In genomic region chr13:73657821-73658540, GRCh38 we compare ENCODE assay signal across 11 cellular contexts.
DNase-seq lines count a peak whose midpoint lies in the region; ATAC-seq and TF ChIP-seq lines count a peak whose summit lies in the region.
"Had no signal": no experiment of that assay in that cellular context is flagged by ENCODE, and none has a peak within 500 bp of the region (broad histone marks: within the 10 kb centered on the region; RNA-seq: fewer than 3 reads in every experiment).

No MANE protein-coding gene starts in this region.

- DNase-seq in GM23248 (peak; percentile 18), MCF 10A (ENCODE audit: unreplicated experiment) (peak; percentile 17), heart right ventricle (peak; percentile 57 to 64), posterior vena cava (ENCODE audit: low spot score) (peak; percentile 89)
- DNase-seq in natural killer cell treated with Interleukin-12 subunit alpha and Interleukin-12 subunit beta and Interleukin-15 and Interleukin-18, amount 100 ng/mL, for 72 hours (ENCODE audit: low spot score) = no peak
- DNase-seq: activated CD8-positive, alpha-beta T cell treated with anti-CD3 and anti-CD28 coated beads, Interleukin-2, amount 10 ng/mL, durations not matched to agents 7 days and 5 days had no signal

- no peaks in the 10 kb centered on the region for H3K79me2 ChIP-seq in GM23248 (ENCODE audit: insufficient read depth)

- peak; percentile 78 to 89 (median 84) for ATAC-seq in heart right ventricle
- no peak for ATAC-seq in natural killer cell treated with Interleukin-12 subunit alpha and Interleukin-12 subunit beta and Interleukin-15 and Interleukin-18, amount 100 ng/mL, for 72 hours
- ATAC-seq in GM18858 (IDR thresholded peaks at IDR 0.05; ENCODE audit: unreplicated experiment) = no peak
- ATAC-seq in HG03095 (IDR thresholded peaks at IDR 0.05; ENCODE audit: unreplicated experiment) = no peak
- no peak for ATAC-seq in HG02973 (IDR thresholded peaks at IDR 0.05; ENCODE audit: unreplicated experiment)
- ATAC-seq: activated CD8-positive, alpha-beta T cell treated with anti-CD3 and anti-CD28 coated beads, Interleukin-2, amount 10 ng/mL, durations not matched to agents 7 days and 5 days had no signal

- CTCF ChIA-PET in MCF 10A (lab: Yijun Ruan, JAX) = interaction anchor here (0.5 to 0.6 kb wide), 3 partner anchors 379 to 871 kb away, joined by 3 to 6 read pairs (median 4); no protein-coding TSS in a partner anchor

- H3K4me2 ChIP-seq in GM23248 (ENCODE audit: unreplicated experiment) = no peak overlapping the region

- no peaks in the 10 kb centered on the region for H3F3A ChIP-seq in GM23248 (ENCODE audit: insufficient read depth)

- H3K9me2 ChIP-seq in GM23248 (ENCODE audit: insufficient read depth) = no peaks in the 10 kb centered on the region

- no peaks in the 10 kb centered on the region for H3K27me3 Mint-ChIP-seq in MCF 10A (ENCODE audit: insufficient read depth, unreplicated experiment)
- peaks cover 6 to 7% of the 10 kb centered on the region in 2 donors for H3K27me3 Mint-ChIP-seq in natural killer cell treated with Interleukin-12 subunit alpha and Interleukin-12 subunit beta and Interleukin-15 and Interleukin-18, amount 100 ng/mL, for 72 hours
- H3K27me3 Mint-ChIP-seq: activated naive CD4-positive, alpha-beta T cell treated with anti-CD3 and anti-CD28 coated beads, Interleukin-2, amount 50 U/mL, for 24 hours had no signal

- H3K27ac ChIP-seq in GM23248 (no peak overlapping the region), heart right ventricle (peak overlapping the region in 1 of 10 donors; percentile 28)

- H3K27me3 ChIP-seq in GM23248 (replicated peaks; ENCODE audit: insufficient read depth) (no peaks in the 10 kb centered on the region), heart right ventricle (no peaks in the 10 kb centered on the region)

- H3K4me3 ChIP-seq in GM23248 (no peak overlapping the region), heart right ventricle (no peak overlapping the region)

- intact Hi-C loops in MCF 10A (cut with micrococcal nuclease) = no loop called here
- intact Hi-C loops in heart right ventricle (cut with DNase I) = no loop called here
- intact Hi-C loops in posterior vena cava (cut with DNase I) = no loop called here

- H3K36me3 Mint-ChIP-seq in MCF 10A (ENCODE audit: insufficient read depth, unreplicated experiment) = no peaks in the 10 kb centered on the region
- no peaks in the 10 kb centered on the region for H3K36me3 Mint-ChIP-seq in natural killer cell treated with Interleukin-12 subunit alpha and Interleukin-12 subunit beta and Interleukin-15 and Interleukin-18, amount 100 ng/mL, for 72 hours

- no peak overlapping the region for H3K9ac ChIP-seq in GM23248

- POLR2A ChIA-PET in MCF 10A (lab: Yijun Ruan, JAX) = no interaction called here

- 5 to 8% methylated on average over 6 of the region's 6 CpGs for WGBS in GM23248 (ENCODE audit: low coverage in 1 of 2, low lambda C conversion rate in 2 of 2, missing lambda C conversion rate in 2 of 2), 2 experiments
- WGBS in heart right ventricle, 2 donors = 29 to 35% methylated on average over 6 of the region's 6 CpGs

- BruUV-seq in MCF 10A (replicated peaks; lab: Mats Ljungman, UMichigan) = no TSS peak

- H3K36me3 ChIP-seq in GM23248 (ENCODE audit: low read depth) (no peaks in the 10 kb centered on the region), heart right ventricle (no peaks in the 10 kb centered on the region)

- no peak for TF ChIP-seq CTCF in MCF 10A (IDR thresholded peaks at IDR 0.05; ENCODE audit: unreplicated experiment)
- TF ChIP-seq CTCF in heart right ventricle (IDR thresholded peaks at IDR 0.05) = no peak

- H3K27ac Mint-ChIP-seq in MCF 10A (ENCODE audit: low read depth, unreplicated experiment) = no peak overlapping the region
- no peak overlapping the region for H3K27ac Mint-ChIP-seq in natural killer cell treated with Interleukin-12 subunit alpha and Interleukin-12 subunit beta and Interleukin-15 and Interleukin-18, amount 100 ng/mL, for 72 hours
- H3K27ac Mint-ChIP-seq: activated CD8-positive, alpha-beta T cell treated with anti-CD3 and anti-CD28 coated beads, Interleukin-2, amount 10 ng/mL, durations not matched to agents 7 days and 5 days; activated naive CD4-positive, alpha-beta T cell treated with anti-CD3 and anti-CD28 coated beads, Interleukin-2, amount 50 U/mL, for 24 hours had no signal

- H2AFZ ChIP-seq in GM23248 = no peak overlapping the region

- no peak overlapping the region for H3K4me3 Mint-ChIP-seq in MCF 10A (ENCODE audit: unreplicated experiment)
- no peak overlapping the region for H3K4me3 Mint-ChIP-seq in natural killer cell treated with Interleukin-12 subunit alpha and Interleukin-12 subunit beta and Interleukin-15 and Interleukin-18, amount 100 ng/mL, for 72 hours
- H3K4me3 Mint-ChIP-seq: activated CD8-positive, alpha-beta T cell treated with anti-CD3 and anti-CD28 coated beads, Interleukin-2, amount 10 ng/mL, durations not matched to agents 7 days and 5 days; activated naive CD4-positive, alpha-beta T cell treated with anti-CD3 and anti-CD28 coated beads, Interleukin-2, amount 50 U/mL, for 24 hours; neural crest cell had no signal

- H3K9me3 ChIP-seq in GM23248 (ENCODE audit: low read depth) (no peaks in the 10 kb centered on the region), heart right ventricle (no peaks in the 10 kb centered on the region)

- in situ Hi-C loops in GM23248 (cut with MboI) = no loop called here

- peaks cover 5% of the 10 kb centered on the region for H3K4me1 Mint-ChIP-seq in MCF 10A (ENCODE audit: insufficient read depth, unreplicated experiment)
- H3K4me1 Mint-ChIP-seq in natural killer cell treated with Interleukin-12 subunit alpha and Interleukin-12 subunit beta and Interleukin-15 and Interleukin-18, amount 100 ng/mL, for 72 hours (ENCODE audit: low read depth in 2 of 2) = no peaks in the 10 kb centered on the region
- H3K4me1 Mint-ChIP-seq: activated naive CD4-positive, alpha-beta T cell treated with anti-CD3 and anti-CD28 coated beads, Interleukin-2, amount 50 U/mL, for 24 hours; neural crest cell had no signal

- H4K20me1 ChIP-seq in GM23248 (ENCODE audit: insufficient read depth) = no peaks in the 10 kb centered on the region

- H3K4me1 ChIP-seq in GM23248 (ENCODE audit: insufficient read depth) (no peaks in the 10 kb centered on the region), heart right ventricle (peaks cover 0 to 13% (median 0%) of the 10 kb centered on the region in 9 donors)

- H3K9me3 Mint-ChIP-seq in MCF 10A (ENCODE audit: unreplicated experiment) = peaks cover 7% of the 10 kb centered on the region
- no peaks in the 10 kb centered on the region for H3K9me3 Mint-ChIP-seq in natural killer cell treated with Interleukin-12 subunit alpha and Interleukin-12 subunit beta and Interleukin-15 and Interleukin-18, amount 100 ng/mL, for 72 hours
- H3K9me3 Mint-ChIP-seq: activated naive CD4-positive, alpha-beta T cell treated with anti-CD3 and anti-CD28 coated beads, Interleukin-2, amount 50 U/mL, for 24 hours had no signal

Comparison
In these comparisons a context has a peak if more than half of its experiments do, and no peak if none do; other contexts are left out.
1. ATAC-seq: peak in heart right ventricle (8 of 8); none in natural killer cell treated with Interleukin-12 subunit alpha and Interleukin-12 subunit beta and Interleukin-15 and Interleukin-18, amount 100 ng/mL, for 72 hours (0 of 2), GM18858 (single experiment), HG03095 (single experiment) and HG02973 (single experiment).